In the genomic region with DNA sequence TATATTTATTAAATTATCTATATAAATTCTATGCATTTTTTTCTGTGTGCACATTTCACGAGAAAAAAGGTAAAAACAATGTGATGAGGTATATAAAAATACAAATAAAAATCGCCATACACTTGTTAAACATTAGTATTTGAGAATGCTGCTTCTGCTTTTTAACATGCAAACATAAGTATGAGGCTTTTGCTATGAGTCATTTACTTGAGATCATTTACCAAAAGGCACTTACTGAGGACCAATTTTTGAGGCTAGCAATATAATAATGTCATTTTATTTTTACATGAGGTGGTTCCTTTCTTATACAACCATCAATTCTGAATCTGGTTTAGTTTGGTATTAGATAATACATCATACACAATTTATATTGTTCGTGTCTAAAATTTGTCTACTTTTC, we compare ENCODE assay signal across 11 cellular contexts. TPM values are rescaled to one million over a fixed set of nuclear protein-coding genes. Genes with fewer than 3 reads are reported as not detected.
DNase-seq lines count a peak whose midpoint lies in the region; ATAC-seq and TF ChIP-seq lines count a peak whose summit lies in the region.
"Had no signal": no experiment of that assay in that cellular context is flagged by ENCODE, and none has a peak within 500 bp of the region (broad histone marks: within the 10 kb centered on the region; RNA-seq: fewer than 3 reads in every experiment).

No MANE protein-coding gene starts in this region.

- H3K36me3 ChIP-seq in neutrophil: peaks cover 28% of the 10 kb centered on the region
- peaks cover 0 to 5% (median 0%) of the 10 kb centered on the region in 4 donors for H3K36me3 ChIP-seq in right lobe of liver
- peaks cover 1 to 5% of the 10 kb centered on the region in 2 experiments for H3K36me3 ChIP-seq in trophoblast cell (ENCODE audit: control insufficient read depth in 1 of 2, insufficient read depth in 2 of 2, low read length in 2 of 2)

- TF ChIP-seq POLR2A in right lobe of liver (IDR thresholded peaks at IDR 0.05): no peak

- H3K4me3 ChIP-seq in neutrophil (ENCODE audit: low read depth in 1 of 2, low read length in 1 of 2): no peak overlapping the region
- no peak overlapping the region for H3K4me3 ChIP-seq in right lobe of liver
- no peak overlapping the region for H3K4me3 ChIP-seq in trophoblast cell (ENCODE audit: low read depth, low read length)

- peak; percentile 70 for ATAC-seq in GM19023 (IDR thresholded peaks at IDR 0.05; ENCODE audit: unreplicated experiment)
- peak; percentile 72 for ATAC-seq in HG02623 (IDR thresholded peaks at IDR 0.05; ENCODE audit: unreplicated experiment)
- peak; percentile 85 for ATAC-seq in HG03457 (IDR thresholded peaks at IDR 0.05; ENCODE audit: unreplicated experiment)
- no peak for ATAC-seq in right lobe of liver
- ATAC-seq: stimulated activated effector memory CD8-positive, alpha-beta T cell treated with anti-CD3 and anti-CD28 coated beads, Interleukin-12 subunit alpha, Interleukin-12 subunit beta, amount 100 ng/mL, for 72 hours had no signal

- no peaks in the 10 kb centered on the region for H3K27me3 ChIP-seq in neutrophil
- H3K27me3 ChIP-seq in right lobe of liver: no peaks in the 10 kb centered on the region
- H3K27me3 ChIP-seq in trophoblast cell (ENCODE audit: insufficient read depth, low read length): no peaks in the 10 kb centered on the region

- no peak overlapping the region for H4K12ac ChIP-seq in trophoblast cell (ENCODE audit: low read depth, low read length)

- H3K23ac ChIP-seq in trophoblast cell (ENCODE audit: low read length): no peak overlapping the region

- H3K4me1 ChIP-seq in neutrophil (ENCODE audit: control insufficient read depth in 1 of 2, insufficient read depth in 1 of 2, low read depth in 1 of 2, low read length in 1 of 2): peaks cover 21 to 30% of the 10 kb centered on the region in 2 experiments
- H3K4me1 ChIP-seq in right lobe of liver: peaks cover 0 to 9% (median 0%) of the 10 kb centered on the region in 4 donors
- H3K4me1 ChIP-seq in trophoblast cell (ENCODE audit: control insufficient read depth in 1 of 2, insufficient read depth in 2 of 2, low read length in 2 of 2): peaks cover under 1% of the 10 kb centered on the region in 2 experiments

- peak overlapping the region; percentile 66 for H3K27ac ChIP-seq in neutrophil
- H3K27ac ChIP-seq in right lobe of liver: no peak overlapping the region
- H3K27ac ChIP-seq in trophoblast cell (ENCODE audit: low read depth, low read length): no peak overlapping the region

- no peak overlapping the region for H2BK12ac ChIP-seq in trophoblast cell (ENCODE audit: low read length)

- no peaks in the 10 kb centered on the region for H3K79me2 ChIP-seq in trophoblast cell (ENCODE audit: control insufficient read depth, insufficient read depth, low read length, poor library complexity)

- H4K91ac ChIP-seq in trophoblast cell (ENCODE audit: low read depth, low read length): no peak overlapping the region

- H3K9ac ChIP-seq in trophoblast cell (ENCODE audit: low read length): no peak overlapping the region

- no peaks in the 10 kb centered on the region for H3K79me1 ChIP-seq in trophoblast cell (ENCODE audit: low read length)

- H3K9me3 ChIP-seq in neutrophil (no peaks in the 10 kb centered on the region), right lobe of liver (no peaks in the 10 kb centered on the region), trophoblast cell (ENCODE audit: insufficient read depth, low read depth, low read length) (no peaks in the 10 kb centered on the region)

- DNase-seq in right lobe of liver: no peak
- no peak for DNase-seq in medulla oblongata (ENCODE audit: extremely low spot score)
- DNase-seq in trophoblast cell: no peak
- no peak for DNase-seq in anterior cingulate cortex (lab: John Stamatoyannopoulos, UW)
- DNase-seq: Calu3, NCI-H1417 treated with DMSO at 0.1 percent for 48 hours had no signal

- H2BK5ac ChIP-seq in trophoblast cell (ENCODE audit: low read depth, low read length, poor library complexity): no peak overlapping the region

- no peak overlapping the region for H2BK120ac ChIP-seq in trophoblast cell (ENCODE audit: insufficient read depth, low read length, poor library complexity)

- WGBS in right lobe of liver (ENCODE audit: insufficient coverage, low coverage, low lambda C conversion rate, missing lambda C conversion rate): 91% methylated on average over 3 of the region's 3 CpGs
- WGBS in trophoblast cell (ENCODE audit: extremely low coverage, insufficient coverage, insufficient read length): no CpG with 5 or more reads among the region's 3 CpGs

- TF ChIP-seq CTCF in neutrophil (IDR thresholded peaks at IDR 0.05): no peak
- no peak for TF ChIP-seq CTCF in right lobe of liver (IDR thresholded peaks at IDR 0.05)

- no peak overlapping the region for H4K8ac ChIP-seq in trophoblast cell (ENCODE audit: low read depth, low read length)

- no peak overlapping the region for H2AFZ ChIP-seq in trophoblast cell (ENCODE audit: insufficient read depth, low read length, poor library complexity)

- no peak overlapping the region for H3K14ac ChIP-seq in trophoblast cell (ENCODE audit: low read length)

- intact Hi-C loops in right lobe of liver (cut with DNase I): no loop called here

- H3K18ac ChIP-seq in trophoblast cell (ENCODE audit: low read length): no peak overlapping the region

- no peak overlapping the region for H2AK5ac ChIP-seq in trophoblast cell (ENCODE audit: low read length)

- no peak overlapping the region for H3K4me2 ChIP-seq in trophoblast cell (ENCODE audit: low read length)

- no peak overlapping the region for H3K4ac ChIP-seq in trophoblast cell (ENCODE audit: low read depth, low read length)

RNA-seq across cellular contexts. Expression of gene DCUN1D1, which starts 25.8 kb away (rescaled TPM):
- total RNA-seq in right lobe of liver: 10 to 100 TPM; 15.7 to 41.5 (median 31.9) TPM
- polyA plus RNA-seq in trophoblast cell (2013): 42.5 and 46.0 TPM in 2 replicates

Comparison
In these comparisons a context has a peak if more than half of its experiments do, and no peak if none do; other contexts are left out.
1. ATAC-seq: peak in GM19023 (single experiment), HG02623 (single experiment) and HG03457 (single experiment); none in right lobe of liver (0 of 4).